Comparison of ENCODE assay signal across 21 cellular contexts in genomic region chr3:57893668-57894067, GRCh38.
"Had no signal": no experiment of that assay in that cellular context is flagged by ENCODE, and none has a peak within 500 bp of the region (broad histone marks: within the 10 kb centered on the region; RNA-seq: fewer than 3 reads in every experiment).

No MANE protein-coding gene starts in this region.

- H3K27ac Mint-ChIP-seq: activated CD4-positive, alpha-beta T cell treated with anti-CD3 and anti-CD28 coated beads for 36 hours; activated naive CD8-positive, alpha-beta T cell treated with anti-CD3 and anti-CD28 coated beads, Interleukin-2, amount 10 ng/mL, durations not matched to agents 7 days and 5 days; activated T-helper 17 cell treated with anti-CD3 and anti-CD28 coated beads, Interleukin-2, amount 50 U/mL, for 72 hours; brain; dendritic cell treated with granulocyte-macrophage colony-stimulating factor and Interleukin-4, amounts not matched to agents 40 ng/mL and 50 ng/mL, for 4 days; memory B cell; naive thymus-derived CD4-positive, alpha-beta T cell; neural progenitor cell; progenitor cell of endocrine pancreas; stimulated activated naive B cell treated with anti-CD40 and anti-IgM and Interleukin-4, amounts not matched to agents 10 μg/mL and 1 μg/mL and 100 μg/mL, for 72 hours; WTC11 had no signal

- DNase-seq: activated CD4-positive, alpha-beta T cell treated with anti-CD3 and anti-CD28 coated beads for 36 hours; activated CD4-positive, alpha-beta T cell treated with anti-CD3 and anti-CD28 coated beads, Interleukin-2, amount 50 U/mL, for 48 hours; activated naive CD4-positive, alpha-beta T cell; activated naive CD8-positive, alpha-beta T cell treated with anti-CD3 and anti-CD28 coated beads, Interleukin-2, amount 10 ng/mL, durations not matched to agents 7 days and 5 days; activated T-cell treated with anti-CD3 and anti-CD28 coated beads for 4 hours; amygdala; effector CD8-positive, alpha-beta T cell; foreskin fibroblast; glutamatergic neuron; naive thymus-derived CD4-positive, alpha-beta T cell; SK-N-SH; stimulated activated naive B cell treated with anti-CD40 and anti-IgM and Interleukin-4, amounts not matched to agents 10 μg/mL and 1 μg/mL and 100 μg/mL, for 72 hours; trophoblast cell had no signal

- H3K9me3 ChIP-seq: SK-N-SH had no signal

- H3K27me3 Mint-ChIP-seq: activated CD4-positive, alpha-beta T cell treated with anti-CD3 and anti-CD28 coated beads for 36 hours; activated naive CD8-positive, alpha-beta T cell treated with anti-CD3 and anti-CD28 coated beads, Interleukin-2, amount 10 ng/mL, durations not matched to agents 7 days and 5 days; activated T-helper 17 cell treated with anti-CD3 and anti-CD28 coated beads, Interleukin-2, amount 50 U/mL, for 72 hours; brain; dendritic cell treated with granulocyte-macrophage colony-stimulating factor and Interleukin-4, amounts not matched to agents 40 ng/mL and 50 ng/mL, for 4 days; memory B cell; naive thymus-derived CD4-positive, alpha-beta T cell; progenitor cell of endocrine pancreas; stimulated activated naive B cell treated with anti-CD40 and anti-IgM and Interleukin-4, amounts not matched to agents 10 μg/mL and 1 μg/mL and 100 μg/mL, for 72 hours had no signal

- H3K27me3 ChIP-seq: neural progenitor cell had no signal

- H3K27ac ChIP-seq: neural progenitor cell had no signal

- H3K4me3 Mint-ChIP-seq: activated CD4-positive, alpha-beta T cell treated with anti-CD3 and anti-CD28 coated beads for 36 hours; activated naive CD8-positive, alpha-beta T cell treated with anti-CD3 and anti-CD28 coated beads, Interleukin-2, amount 10 ng/mL, durations not matched to agents 7 days and 5 days; activated T-helper 17 cell treated with anti-CD3 and anti-CD28 coated beads, Interleukin-2, amount 50 U/mL, for 72 hours; brain; dendritic cell treated with granulocyte-macrophage colony-stimulating factor and Interleukin-4, amounts not matched to agents 40 ng/mL and 50 ng/mL, for 4 days; memory B cell; naive thymus-derived CD4-positive, alpha-beta T cell; neural progenitor cell; stimulated activated naive B cell treated with anti-CD40 and anti-IgM and Interleukin-4, amounts not matched to agents 10 μg/mL and 1 μg/mL and 100 μg/mL, for 72 hours; WTC11 had no signal

- H3K4me1 ChIP-seq: neural progenitor cell had no signal

- H3K4me1 Mint-ChIP-seq: activated CD4-positive, alpha-beta T cell treated with anti-CD3 and anti-CD28 coated beads for 36 hours; activated naive CD8-positive, alpha-beta T cell treated with anti-CD3 and anti-CD28 coated beads, Interleukin-2, amount 10 ng/mL, durations not matched to agents 7 days and 5 days; activated T-helper 17 cell treated with anti-CD3 and anti-CD28 coated beads, Interleukin-2, amount 50 U/mL, for 72 hours; memory B cell; naive thymus-derived CD4-positive, alpha-beta T cell; neural progenitor cell; stimulated activated naive B cell treated with anti-CD40 and anti-IgM and Interleukin-4, amounts not matched to agents 10 μg/mL and 1 μg/mL and 100 μg/mL, for 72 hours; WTC11 had no signal

- H3K4me3 ChIP-seq: neural progenitor cell had no signal

- H3K36me3 Mint-ChIP-seq: neural progenitor cell, WTC11 had no signal

- ATAC-seq: activated CD4-positive, alpha-beta T cell treated with anti-CD3 and anti-CD28 coated beads for 36 hours; activated T-helper 17 cell treated with anti-CD3 and anti-CD28 coated beads, Interleukin-2, amount 50 U/mL, for 72 hours; naive thymus-derived CD4-positive, alpha-beta T cell; sciatic nerve; stimulated activated naive B cell treated with anti-CD40 and anti-IgM and Interleukin-4, amounts not matched to agents 10 μg/mL and 1 μg/mL and 100 μg/mL, for 72 hours; WTC11 had no signal

- H3K9me3 Mint-ChIP-seq: activated naive CD8-positive, alpha-beta T cell treated with anti-CD3 and anti-CD28 coated beads, Interleukin-2, amount 10 ng/mL, durations not matched to agents 7 days and 5 days; activated T-helper 17 cell treated with anti-CD3 and anti-CD28 coated beads, Interleukin-2, amount 50 U/mL, for 72 hours; dendritic cell treated with granulocyte-macrophage colony-stimulating factor and Interleukin-4, amounts not matched to agents 40 ng/mL and 50 ng/mL, for 4 days; memory B cell; naive thymus-derived CD4-positive, alpha-beta T cell; neural progenitor cell; stimulated activated naive B cell treated with anti-CD40 and anti-IgM and Interleukin-4, amounts not matched to agents 10 μg/mL and 1 μg/mL and 100 μg/mL, for 72 hours; WTC11 had no signal

- H3K9ac ChIP-seq: neural progenitor cell, SK-N-SH had no signal
